In genomic region chr2:230130668-230131364, GRCh38 we compare ENCODE assay signal across 10 cellular contexts.
A peak's percentile ranks its signal among the peaks of the same experiment; 100 is the strongest.
DNase-seq lines count a peak whose midpoint lies in the region; ATAC-seq and TF ChIP-seq lines count a peak whose summit lies in the region.
"Had no signal": no experiment of that assay in that cellular context is flagged by ENCODE, and none has a peak within 500 bp of the region (broad histone marks: within the 10 kb centered on the region; RNA-seq: fewer than 3 reads in every experiment).

No MANE protein-coding gene starts in this region.

- no peaks in the 10 kb centered on the region for H3K36me3 Mint-ChIP-seq in glutamatergic neuron (ENCODE audit: unreplicated experiment)
- no peaks in the 10 kb centered on the region for H3K36me3 Mint-ChIP-seq in progenitor cell of endocrine pancreas (ENCODE audit: insufficient read depth)

- peak overlapping the region; percentile 37 for H3K4me3 ChIP-seq in SJCRH30

- H3K4me3 Mint-ChIP-seq in glutamatergic neuron (ENCODE audit: unreplicated experiment) = no peak overlapping the region
- no peak overlapping the region for H3K4me3 Mint-ChIP-seq in progenitor cell of endocrine pancreas (ENCODE audit: low read depth)
- H3K4me3 Mint-ChIP-seq: activated T-cell treated with anti-CD3 and anti-CD28 coated beads, Interleukin-2, amount 50 U/mL, for 4 hours had no signal

- H3K36me3 ChIP-seq in SJCRH30 = no peaks in the 10 kb centered on the region

- H3K27me3 ChIP-seq in SJCRH30 = no peaks in the 10 kb centered on the region

- no peaks in the 10 kb centered on the region for H3K4me1 ChIP-seq in SJCRH30

- H3K27me3 Mint-ChIP-seq in glutamatergic neuron (ENCODE audit: unreplicated experiment) = peaks cover 4% of the 10 kb centered on the region
- no peaks in the 10 kb centered on the region for H3K27me3 Mint-ChIP-seq in progenitor cell of endocrine pancreas

- H3K27ac ChIP-seq in SJCRH30 = no peak overlapping the region

- DNase-seq in Caki2 (ENCODE audit: low read depth) (peak; percentile 8), SJCRH30 (peak; percentile 47 to 53), glutamatergic neuron (no peak), pons (ENCODE audit: low spot score) (peak; percentile 12), erythroblast (lab: John Stamatoyannopoulos, UW) (no peak), progenitor cell of endocrine pancreas (ENCODE audit: low spot score, unreplicated experiment) (no peak), OCI-M2 (lab: John Stamatoyannopoulos, UW; ENCODE audit: unreplicated experiment) (no peak)
- DNase-seq: activated T-cell treated with anti-CD3 and anti-CD28 coated beads, Interleukin-2, amount 50 U/mL, for 4 hours; GOT3 had no signal

- H3K27ac Mint-ChIP-seq in glutamatergic neuron (ENCODE audit: unreplicated experiment) (peak overlapping the region; percentile 36), progenitor cell of endocrine pancreas (no peak overlapping the region)

- H3K9me3 Mint-ChIP-seq in glutamatergic neuron (ENCODE audit: unreplicated experiment) (peaks cover 7% of the 10 kb centered on the region), progenitor cell of endocrine pancreas (ENCODE audit: low read depth) (peaks cover 3% of the 10 kb centered on the region)
- H3K9me3 Mint-ChIP-seq: activated T-cell treated with anti-CD3 and anti-CD28 coated beads, Interleukin-2, amount 50 U/mL, for 4 hours had no signal

- H3K9me3 ChIP-seq in SJCRH30 (replicated peaks) = no peaks in the 10 kb centered on the region

- no peak for TF ChIP-seq POLR2A in erythroblast (IDR thresholded peaks at IDR 0.05; ENCODE audit: low read length)

- no peak for ATAC-seq in GM19328 (IDR thresholded peaks at IDR 0.05; ENCODE audit: unreplicated experiment)
- ATAC-seq: activated T-cell treated with anti-CD3 and anti-CD28 coated beads, Interleukin-2, amount 50 U/mL, for 4 hours had no signal

- TF ChIP-seq CTCF in glutamatergic neuron (IDR thresholded peaks at IDR 0.05; ENCODE audit: partially characterized antibody, unreplicated experiment) = no peak
- TF ChIP-seq CTCF in progenitor cell of endocrine pancreas (IDR thresholded peaks at IDR 0.05; ENCODE audit: unreplicated experiment) = no peak

- H3K4me1 Mint-ChIP-seq in glutamatergic neuron (ENCODE audit: low read depth, unreplicated experiment) (peaks cover 11% of the 10 kb centered on the region), progenitor cell of endocrine pancreas (ENCODE audit: low read depth) (peaks cover 5% of the 10 kb centered on the region)

- in situ Hi-C loops in Caki2 (cut with HindIII; ENCODE audit: low pct_unique_long_range_greater_than_20kb, low sequenced_read_pairs) = no loop called here

Comparison
In these comparisons a context has a peak if more than half of its experiments do, and no peak if none do; other contexts are left out.
1. DNase-seq: peak in Caki2 (single experiment), SJCRH30 (2 of 2) and pons (single experiment); none in glutamatergic neuron (single experiment), erythroblast (0 of 2), progenitor cell of endocrine pancreas (single experiment) and OCI-M2 (single experiment).